Comparison of ENCODE assay signal across 13 cellular contexts in genomic region chr12:46456356-46457334, GRCh38.
A peak's percentile ranks its signal among the peaks of the same experiment; 100 is the strongest.
DNase-seq lines count a peak whose midpoint lies in the region; ATAC-seq, FAIRE-seq and TF ChIP-seq lines count a peak whose summit lies in the region.
"Had no signal": no experiment of that assay in that cellular context is flagged by ENCODE, and none has a peak within 500 bp of the region (broad histone marks: within the 10 kb centered on the region; RNA-seq: fewer than 3 reads in every experiment).

No MANE protein-coding gene starts in this region.

- H3K36me3 ChIP-seq in ACC112 (ENCODE audit: insufficient read depth, low read length) (0 out of 2 replicates have a peak, but pooled peaks cover 8% of the 10 kb centered on the region), keratinocyte (ENCODE audit: control insufficient read depth in 2 of 2, extremely low read depth in 1 of 2, insufficient read depth in 2 of 2, low read length in 2 of 2) (peaks cover 0 to 3% of the 10 kb centered on the region in 2 experiments), sigmoid colon (no peaks in the 10 kb centered on the region)
- H3K36me3 ChIP-seq: transverse colon had no signal

- dilution Hi-C loops in keratinocyte (cut with MboI; ENCODE audit: extremely low pct_ligation_motif_present, low sequenced_read_pairs): no loop called here

- intact Hi-C loops in sigmoid colon (cut with DNase I): no loop called here

- H3K9ac ChIP-seq in keratinocyte (ENCODE audit: control insufficient read depth, extremely low read depth, insufficient read depth, low read length): no peak overlapping the region

- CTCF ChIA-PET in activated CD8-positive, alpha-beta T cell treated with anti-CD3 and anti-CD28 coated beads, Interleukin-2, amount 10 ng/mL, durations not matched to agents 7 days and 5 days (lab: Charles Lee): interaction anchor here (0.9 to 1.6 kb wide), 5 partner anchors 12 to 86 kb away, joined by 3 to 5 read pairs (median 3); no protein-coding TSS in a partner anchor

- no peak overlapping the region for H3K4me3 Mint-ChIP-seq in activated CD8-positive, alpha-beta T cell treated with anti-CD3 and anti-CD28 coated beads, Interleukin-2, amount 10 ng/mL, durations not matched to agents 7 days and 5 days

- POLR2A ChIA-PET in activated CD8-positive, alpha-beta T cell treated with anti-CD3 and anti-CD28 coated beads, Interleukin-2, amount 10 ng/mL, durations not matched to agents 7 days and 5 days (lab: Charles Lee): interaction anchor here (0.9 to 2.8 kb wide), 4 partner anchors 13 to 85 kb away, joined by 3 to 18 read pairs (median 7); partner anchors contain the start of gene SLC38A2

- H3K79me2 ChIP-seq in ACC112 (ENCODE audit: control insufficient read depth, insufficient read depth, low read length, unreplicated experiment) (no peaks in the 10 kb centered on the region), keratinocyte (ENCODE audit: control insufficient read depth, insufficient read depth, low read length) (no peaks in the 10 kb centered on the region)

- H3K27ac ChIP-seq in ACC112 (ENCODE audit: low read depth, low read length) (0 out of 2 replicates have a peak overlapping the region, but pooled peaks have one; percentile 11), keratinocyte (ENCODE audit: control insufficient read depth, insufficient read depth, low read length) (peak overlapping the region; percentile 34), sigmoid colon (no peak overlapping the region)
- H3K27ac ChIP-seq: transverse colon had no signal

- peaks cover 71% of the 10 kb centered on the region for H3K4me1 ChIP-seq in ACC112 (ENCODE audit: control insufficient read depth, insufficient read depth, low read length, unreplicated experiment)
- H3K4me1 ChIP-seq in keratinocyte (ENCODE audit: control insufficient read depth, extremely low read depth, insufficient read depth, low read length): peaks cover 59% of the 10 kb centered on the region
- peaks cover 0 to 24% (median 9%) of the 10 kb centered on the region in 4 donors for H3K4me1 ChIP-seq in sigmoid colon

- FAIRE-seq in H54 (lab: Jason Lieb, UNC) (peak; percentile 15), keratinocyte (lab: Jason Lieb, UNC) (no peak)
- FAIRE-seq: frontal cortex had no signal

- no peak for ATAC-seq in activated CD8-positive, alpha-beta T cell treated with anti-CD3 and anti-CD28 coated beads, Interleukin-2, amount 10 ng/mL, durations not matched to agents 7 days and 5 days
- ATAC-seq in GM19023 (IDR thresholded peaks at IDR 0.05; ENCODE audit: unreplicated experiment): no peak
- no peak for ATAC-seq in HG03457 (IDR thresholded peaks at IDR 0.05; ENCODE audit: unreplicated experiment)

- H3K9me3 Mint-ChIP-seq in activated CD8-positive, alpha-beta T cell treated with anti-CD3 and anti-CD28 coated beads, Interleukin-2, amount 10 ng/mL, durations not matched to agents 7 days and 5 days (ENCODE audit: insufficient read depth): no peaks in the 10 kb centered on the region

- TF ChIP-seq EP300 in sigmoid colon (IDR thresholded peaks at IDR 0.05): no peak

- peak overlapping the region; percentile 36 for H3K27ac Mint-ChIP-seq in activated CD8-positive, alpha-beta T cell treated with anti-CD3 and anti-CD28 coated beads, Interleukin-2, amount 10 ng/mL, durations not matched to agents 7 days and 5 days

- WGBS in sigmoid colon, 2 donors: 28 to 62% methylated on average over 5 of the region's 5 CpGs

- H3K9me3 ChIP-seq in keratinocyte (ENCODE audit: control insufficient read depth, low read depth, low read length) (no peaks in the 10 kb centered on the region), sigmoid colon (no peaks in the 10 kb centered on the region)
- H3K9me3 ChIP-seq: transverse colon had no signal

- H3K27me3 ChIP-seq in ACC112 (ENCODE audit: insufficient read depth, low read length) (no peaks in the 10 kb centered on the region), keratinocyte (ENCODE audit: control insufficient read depth, extremely low read depth, insufficient read depth, low read length) (no peaks in the 10 kb centered on the region), sigmoid colon (no peaks in the 10 kb centered on the region)
- H3K27me3 ChIP-seq: transverse colon had no signal

- TF ChIP-seq POLR2A in H54 (IDR thresholded peaks at IDR 0.05; ENCODE audit: low read depth, low read length): no peak
- no peak for TF ChIP-seq POLR2A in sigmoid colon (IDR thresholded peaks at IDR 0.05)

- no peaks in the 10 kb centered on the region for H3K9me1 ChIP-seq in keratinocyte (ENCODE audit: control insufficient read depth, extremely low read depth, insufficient read depth, low read length)

- peaks cover 2% of the 10 kb centered on the region for H3K36me3 Mint-ChIP-seq in activated CD8-positive, alpha-beta T cell treated with anti-CD3 and anti-CD28 coated beads, Interleukin-2, amount 10 ng/mL, durations not matched to agents 7 days and 5 days (ENCODE audit: low read depth)

- H2AFZ ChIP-seq in ACC112 (ENCODE audit: low read length, unreplicated experiment) (no peak overlapping the region), keratinocyte (ENCODE audit: control insufficient read depth, low read length) (no peak overlapping the region)

- no peak for DNase-seq in H54 (ENCODE audit: insufficient read length, low spot score)
- DNase-seq in activated CD8-positive, alpha-beta T cell treated with anti-CD3 and anti-CD28 coated beads, Interleukin-2, amount 10 ng/mL, durations not matched to agents 7 days and 5 days: no peak
- no peak for DNase-seq in keratinocyte (ENCODE audit: low read depth, low spot score)
- DNase-seq in effector CD4-positive, alpha-beta T cell: no peak
- DNase-seq in sigmoid colon: no peak
- DNase-seq: cerebellar nuclear complex, NCI-H146, NCI-H748 treated with DMSO at 0.1 percent for 48 hours, transverse colon had no signal

- H3K4me1 Mint-ChIP-seq in activated CD8-positive, alpha-beta T cell treated with anti-CD3 and anti-CD28 coated beads, Interleukin-2, amount 10 ng/mL, durations not matched to agents 7 days and 5 days (ENCODE audit: low read depth): peaks cover 67% of the 10 kb centered on the region

- H3K4me2 ChIP-seq in keratinocyte (ENCODE audit: control insufficient read depth, extremely low read depth, insufficient read depth, low read depth, low read length): peak overlapping the region; percentile 62

- H4K20me1 ChIP-seq in keratinocyte (ENCODE audit: control insufficient read depth, extremely low read depth, insufficient read depth, low read length): no peaks in the 10 kb centered on the region

- H3K27me3 Mint-ChIP-seq in activated CD8-positive, alpha-beta T cell treated with anti-CD3 and anti-CD28 coated beads, Interleukin-2, amount 10 ng/mL, durations not matched to agents 7 days and 5 days (ENCODE audit: low read depth): no peaks in the 10 kb centered on the region

- TF ChIP-seq CTCF in keratinocyte (optimal IDR thresholded peaks at IDR 0.05 in 1 of 3, IDR thresholded peaks at IDR 0.05 in 1 of 3, conservative IDR thresholded peaks at IDR 0.05 in 1 of 3; ENCODE audit: extremely low read depth in 1 of 3, insufficient read depth in 2 of 3, low read length in 3 of 3): no peak
- no peak for TF ChIP-seq CTCF in sigmoid colon (IDR thresholded peaks at IDR 0.05)

- H3K4me3 ChIP-seq in ACC112 (ENCODE audit: low read depth, low read length) (no peak overlapping the region), keratinocyte (ENCODE audit: control insufficient read depth in 2 of 3, extremely low read depth in 1 of 3, insufficient read depth in 2 of 3, low read depth in 1 of 3, low read length in 3 of 3) (no peak overlapping the region), sigmoid colon (no peak overlapping the region)
- H3K4me3 ChIP-seq: transverse colon had no signal

Comparison
In these comparisons a context has a peak if more than half of its experiments do, and no peak if none do; other contexts are left out.
1. H3K27ac ChIP-seq: peak in ACC112 (single experiment) and keratinocyte (single experiment); none in sigmoid colon (0 of 4).